Comparison of ENCODE assay signal across 1 cellular context in genomic region chr9:127721391-127721821, GRCh38.
TF ChIP-seq lines count a peak whose summit lies in the region.

No MANE protein-coding gene starts in this region.

TF ChIP-seq in H1, 55 proteins besides CTCF, POLR2A, EP300 and RAD21:
- TF ChIP-seq RXRA (IDR thresholded peaks at IDR 0.05; ENCODE audit: insufficient read depth, low read depth, low read length): no peak
- TF ChIP-seq JUND (IDR thresholded peaks at IDR 0.05; ENCODE audit: low read length): no peak
- TF ChIP-seq BRCA1 (IDR thresholded peaks at IDR 0.05; ENCODE audit: low read depth, low read length): no peak
- TF ChIP-seq NANOG (IDR thresholded peaks at IDR 0.05; ENCODE audit: insufficient read depth, low read depth, low read length, poor library complexity, severe bottlenecking): no peak
- TF ChIP-seq PHF8 (conservative IDR thresholded peaks at IDR 0.05; ENCODE audit: low read depth, low read length): no peak
- TF ChIP-seq USF2 (IDR thresholded peaks at IDR 0.05; ENCODE audit: low read length): no peak
- TF ChIP-seq FOSL1 (IDR thresholded peaks at IDR 0.05; ENCODE audit: insufficient read depth, low read depth, low read length): no peak
- TF ChIP-seq KDM1A (IDR thresholded peaks at IDR 0.05; ENCODE audit: borderline replicate concordance, low read length): no peak
- no peak for TF ChIP-seq SAP30 (IDR thresholded peaks at IDR 0.05; ENCODE audit: insufficient read depth, insufficient replicate concordance, low read length)
- no peak for TF ChIP-seq SIX5 (IDR thresholded peaks at IDR 0.05; ENCODE audit: low read depth, low read length)
- TF ChIP-seq TAF7 (optimal IDR thresholded peaks at IDR 0.05; ENCODE audit: borderline replicate concordance, low read depth, low read length): no peak
- TF ChIP-seq SP4 (IDR thresholded peaks at IDR 0.05; ENCODE audit: low read length): no peak
- TF ChIP-seq JUN (IDR thresholded peaks at IDR 0.05; ENCODE audit: low read depth, low read length): no peak
- TF ChIP-seq RBBP5 (IDR thresholded peaks at IDR 0.05; ENCODE audit: borderline replicate concordance, low read depth, low read length): no peak
